In the genomic region with DNA sequence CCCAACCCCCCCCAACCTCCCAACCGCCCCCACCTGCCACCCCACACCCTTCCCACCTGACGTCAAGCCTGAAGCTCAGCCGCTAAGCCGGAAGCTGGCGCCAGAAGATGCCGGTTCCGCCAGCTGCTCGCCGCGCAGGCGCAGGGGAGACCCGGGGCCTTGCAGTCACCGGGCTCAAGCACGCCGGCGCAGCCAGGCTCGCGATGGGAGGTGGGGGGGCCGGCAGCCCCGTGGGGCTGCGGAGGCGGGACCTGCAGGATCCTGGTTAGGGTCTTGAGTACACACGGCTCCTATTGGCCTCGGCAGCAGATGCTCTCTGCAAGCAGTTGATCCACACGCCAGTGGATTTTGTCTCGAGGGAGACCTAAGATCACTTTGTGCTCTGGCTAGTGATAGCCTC, we compare ENCODE assay signal across 1 cellular context.
TF ChIP-seq lines count a peak whose summit lies in the region.

A gene (minus strand): TSS at position 109 of the 400 bp plus-strand sequence. CDS start 4,268 bp downstream, outside the sequence.

TF ChIP-seq in K562, 482 proteins besides CTCF, POLR2A, EP300 and RAD21 (continued from another document and continues in another):
- TF ChIP-seq, protein P1, sequence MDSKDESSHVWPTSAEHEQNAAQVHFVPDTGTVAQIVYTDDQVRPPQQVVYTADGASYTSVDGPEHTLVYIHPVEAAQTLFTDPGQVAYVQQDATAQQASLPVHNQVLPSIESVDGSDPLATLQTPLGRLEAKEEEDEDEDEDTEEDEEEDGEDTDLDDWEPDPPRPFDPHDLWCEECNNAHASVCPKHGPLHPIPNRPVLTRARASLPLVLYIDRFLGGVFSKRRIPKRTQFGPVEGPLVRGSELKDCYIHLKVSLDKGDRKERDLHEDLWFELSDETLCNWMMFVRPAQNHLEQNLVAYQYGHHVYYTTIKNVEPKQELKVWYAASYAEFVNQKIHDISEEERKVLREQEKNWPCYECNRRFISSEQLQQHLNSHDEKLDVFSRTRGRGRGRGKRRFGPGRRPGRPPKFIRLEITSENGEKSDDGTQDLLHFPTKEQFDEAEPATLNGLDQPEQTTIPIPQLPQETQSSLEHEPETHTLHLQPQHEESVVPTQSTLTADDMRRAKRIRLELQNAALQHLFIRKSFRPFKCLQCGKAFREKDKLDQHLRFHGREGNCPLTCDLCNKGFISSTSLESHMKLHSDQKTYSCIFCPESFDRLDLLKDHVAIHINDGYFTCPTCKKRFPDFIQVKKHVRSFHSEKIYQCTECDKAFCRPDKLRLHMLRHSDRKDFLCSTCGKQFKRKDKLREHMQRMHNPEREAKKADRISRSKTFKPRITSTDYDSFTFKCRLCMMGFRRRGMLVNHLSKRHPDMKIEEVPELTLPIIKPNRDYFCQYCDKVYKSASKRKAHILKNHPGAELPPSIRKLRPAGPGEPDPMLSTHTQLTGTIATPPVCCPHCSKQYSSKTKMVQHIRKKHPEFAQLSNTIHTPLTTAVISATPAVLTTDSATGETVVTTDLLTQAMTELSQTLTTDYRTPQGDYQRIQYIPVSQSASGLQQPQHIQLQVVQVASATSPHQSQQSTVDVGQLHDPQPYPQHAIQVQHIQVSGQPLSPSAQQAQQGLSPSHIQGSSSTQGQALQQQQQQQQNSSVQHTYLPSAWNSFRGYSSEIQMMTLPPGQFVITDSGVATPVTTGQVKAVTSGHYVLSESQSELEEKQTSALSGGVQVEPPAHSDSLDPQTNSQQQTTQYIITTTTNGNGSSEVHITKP (IDR thresholded peaks at IDR 0.05; ENCODE audit: partially characterized antibody) = no peak
- TF ChIP-seq, protein P2, sequence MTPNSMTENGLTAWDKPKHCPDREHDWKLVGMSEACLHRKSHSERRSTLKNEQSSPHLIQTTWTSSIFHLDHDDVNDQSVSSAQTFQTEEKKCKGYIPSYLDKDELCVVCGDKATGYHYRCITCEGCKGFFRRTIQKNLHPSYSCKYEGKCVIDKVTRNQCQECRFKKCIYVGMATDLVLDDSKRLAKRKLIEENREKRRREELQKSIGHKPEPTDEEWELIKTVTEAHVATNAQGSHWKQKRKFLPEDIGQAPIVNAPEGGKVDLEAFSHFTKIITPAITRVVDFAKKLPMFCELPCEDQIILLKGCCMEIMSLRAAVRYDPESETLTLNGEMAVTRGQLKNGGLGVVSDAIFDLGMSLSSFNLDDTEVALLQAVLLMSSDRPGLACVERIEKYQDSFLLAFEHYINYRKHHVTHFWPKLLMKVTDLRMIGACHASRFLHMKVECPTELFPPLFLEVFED (CRISPR knock-in tag; conservative IDR thresholded peaks at IDR 0.05) = no peak
- no peak for TF ChIP-seq ZNF347 (CRISPR knock-in tag; IDR thresholded peaks at IDR 0.05; ENCODE audit: low read depth)
- TF ChIP-seq, protein P3, sequence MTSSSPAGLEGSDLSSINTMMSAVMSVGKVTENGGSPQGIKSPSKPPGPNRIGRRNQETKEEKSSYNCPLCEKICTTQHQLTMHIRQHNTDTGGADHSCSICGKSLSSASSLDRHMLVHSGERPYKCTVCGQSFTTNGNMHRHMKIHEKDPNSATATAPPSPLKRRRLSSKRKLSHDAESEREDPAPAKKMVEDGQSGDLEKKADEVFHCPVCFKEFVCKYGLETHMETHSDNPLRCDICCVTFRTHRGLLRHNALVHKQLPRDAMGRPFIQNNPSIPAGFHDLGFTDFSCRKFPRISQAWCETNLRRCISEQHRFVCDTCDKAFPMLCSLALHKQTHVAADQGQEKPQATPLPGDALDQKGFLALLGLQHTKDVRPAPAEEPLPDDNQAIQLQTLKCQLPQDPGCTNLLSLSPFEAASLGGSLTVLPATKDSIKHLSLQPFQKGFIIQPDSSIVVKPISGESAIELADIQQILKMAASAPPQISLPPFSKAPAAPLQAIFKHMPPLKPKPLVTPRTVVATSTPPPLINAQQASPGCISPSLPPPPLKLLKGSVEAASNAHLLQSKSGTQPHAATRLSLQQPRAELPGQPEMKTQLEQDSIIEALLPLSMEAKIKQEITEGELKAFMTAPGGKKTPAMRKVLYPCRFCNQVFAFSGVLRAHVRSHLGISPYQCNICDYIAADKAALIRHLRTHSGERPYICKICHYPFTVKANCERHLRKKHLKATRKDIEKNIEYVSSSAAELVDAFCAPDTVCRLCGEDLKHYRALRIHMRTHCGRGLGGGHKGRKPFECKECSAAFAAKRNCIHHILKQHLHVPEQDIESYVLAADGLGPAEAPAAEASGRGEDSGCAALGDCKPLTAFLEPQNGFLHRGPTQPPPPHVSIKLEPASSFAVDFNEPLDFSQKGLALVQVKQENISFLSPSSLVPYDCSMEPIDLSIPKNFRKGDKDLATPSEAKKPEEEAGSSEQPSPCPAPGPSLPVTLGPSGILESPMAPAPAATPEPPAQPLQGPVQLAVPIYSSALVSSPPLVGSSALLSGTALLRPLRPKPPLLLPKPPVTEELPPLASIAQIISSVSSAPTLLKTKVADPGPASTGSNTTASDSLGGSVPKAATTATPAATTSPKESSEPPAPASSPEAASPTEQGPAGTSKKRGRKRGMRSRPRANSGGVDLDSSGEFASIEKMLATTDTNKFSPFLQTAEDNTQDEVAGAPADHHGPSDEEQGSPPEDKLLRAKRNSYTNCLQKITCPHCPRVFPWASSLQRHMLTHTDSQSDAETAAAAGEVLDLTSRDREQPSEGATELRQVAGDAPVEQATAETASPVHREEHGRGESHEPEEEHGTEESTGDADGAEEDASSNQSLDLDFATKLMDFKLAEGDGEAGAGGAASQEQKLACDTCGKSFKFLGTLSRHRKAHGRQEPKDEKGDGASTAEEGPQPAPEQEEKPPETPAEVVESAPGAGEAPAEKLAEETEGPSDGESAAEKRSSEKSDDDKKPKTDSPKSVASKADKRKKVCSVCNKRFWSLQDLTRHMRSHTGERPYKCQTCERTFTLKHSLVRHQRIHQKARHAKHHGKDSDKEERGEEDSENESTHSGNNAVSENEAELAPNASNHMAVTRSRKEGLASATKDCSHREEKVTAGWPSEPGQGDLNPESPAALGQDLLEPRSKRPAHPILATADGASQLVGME (CRISPR knock-in tag; IDR thresholded peaks at IDR 0.05) = no peak
- TF ChIP-seq CREM (IDR thresholded peaks at IDR 0.05; ENCODE audit: low read depth) = peak; percentile 68
- TF ChIP-seq, protein P4, sequence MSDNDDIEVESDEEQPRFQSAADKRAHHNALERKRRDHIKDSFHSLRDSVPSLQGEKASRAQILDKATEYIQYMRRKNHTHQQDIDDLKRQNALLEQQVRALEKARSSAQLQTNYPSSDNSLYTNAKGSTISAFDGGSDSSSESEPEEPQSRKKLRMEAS (CRISPR knock-in tag; IDR thresholded peaks at IDR 0.05) = peak; percentile 34; the same call in 1 of the 2 replicates
- no peak for TF ChIP-seq MAFG (tag; conservative IDR thresholded peaks at IDR 0.05)
- peak; percentile 77 for TF ChIP-seq EGR1 (conservative IDR thresholded peaks at IDR 0.05)
- TF ChIP-seq U2AF2 (optimal IDR thresholded peaks at IDR 0.05; ENCODE audit: low read depth, low read length) = no peak
- TF ChIP-seq, protein P5, sequence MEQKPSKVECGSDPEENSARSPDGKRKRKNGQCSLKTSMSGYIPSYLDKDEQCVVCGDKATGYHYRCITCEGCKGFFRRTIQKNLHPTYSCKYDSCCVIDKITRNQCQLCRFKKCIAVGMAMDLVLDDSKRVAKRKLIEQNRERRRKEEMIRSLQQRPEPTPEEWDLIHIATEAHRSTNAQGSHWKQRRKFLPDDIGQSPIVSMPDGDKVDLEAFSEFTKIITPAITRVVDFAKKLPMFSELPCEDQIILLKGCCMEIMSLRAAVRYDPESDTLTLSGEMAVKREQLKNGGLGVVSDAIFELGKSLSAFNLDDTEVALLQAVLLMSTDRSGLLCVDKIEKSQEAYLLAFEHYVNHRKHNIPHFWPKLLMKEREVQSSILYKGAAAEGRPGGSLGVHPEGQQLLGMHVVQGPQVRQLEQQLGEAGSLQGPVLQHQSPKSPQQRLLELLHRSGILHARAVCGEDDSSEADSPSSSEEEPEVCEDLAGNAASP (IDR thresholded peaks at IDR 0.05) = no peak
- peak; percentile 93 for TF ChIP-seq NRF1 (conservative IDR thresholded peaks at IDR 0.05 in 1 of 2, IDR thresholded peaks at IDR 0.05 in 1 of 2)
- no peak for TF ChIP-seq ZNF121 (CRISPR knock-in tag; conservative IDR thresholded peaks at IDR 0.05)
- no peak for TF ChIP-seq MEF2A (IDR thresholded peaks at IDR 0.05; ENCODE audit: control insufficient read depth, low read depth, low read length)
- no peak for TF ChIP-seq ZNF133 (CRISPR knock-in tag; IDR thresholded peaks at IDR 0.05)
- TF ChIP-seq, protein P6, sequence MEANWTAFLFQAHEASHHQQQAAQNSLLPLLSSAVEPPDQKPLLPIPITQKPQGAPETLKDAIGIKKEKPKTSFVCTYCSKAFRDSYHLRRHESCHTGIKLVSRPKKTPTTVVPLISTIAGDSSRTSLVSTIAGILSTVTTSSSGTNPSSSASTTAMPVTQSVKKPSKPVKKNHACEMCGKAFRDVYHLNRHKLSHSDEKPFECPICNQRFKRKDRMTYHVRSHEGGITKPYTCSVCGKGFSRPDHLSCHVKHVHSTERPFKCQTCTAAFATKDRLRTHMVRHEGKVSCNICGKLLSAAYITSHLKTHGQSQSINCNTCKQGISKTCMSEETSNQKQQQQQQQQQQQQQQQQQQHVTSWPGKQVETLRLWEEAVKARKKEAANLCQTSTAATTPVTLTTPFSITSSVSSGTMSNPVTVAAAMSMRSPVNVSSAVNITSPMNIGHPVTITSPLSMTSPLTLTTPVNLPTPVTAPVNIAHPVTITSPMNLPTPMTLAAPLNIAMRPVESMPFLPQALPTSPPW (CRISPR knock-in tag; IDR thresholded peaks at IDR 0.05) = peak; percentile 88
- peak; percentile 32 to 50; a peak in 1 of 4 replicates for TF ChIP-seq MAZ (CRISPR knock-in tag; conservative IDR thresholded peaks at IDR 0.05 in 1 of 2, IDR thresholded peaks at IDR 0.05 in 1 of 2)
- TF ChIP-seq RBFOX2 (IDR thresholded peaks at IDR 0.05; ENCODE audit: low read depth, low read length) = peak; percentile 68
- TF ChIP-seq CCNT2 (IDR thresholded peaks at IDR 0.05; ENCODE audit: borderline replicate concordance, extremely low read depth, insufficient read length, low read depth, low read length) = peak; percentile 33
- TF ChIP-seq, protein P7, sequence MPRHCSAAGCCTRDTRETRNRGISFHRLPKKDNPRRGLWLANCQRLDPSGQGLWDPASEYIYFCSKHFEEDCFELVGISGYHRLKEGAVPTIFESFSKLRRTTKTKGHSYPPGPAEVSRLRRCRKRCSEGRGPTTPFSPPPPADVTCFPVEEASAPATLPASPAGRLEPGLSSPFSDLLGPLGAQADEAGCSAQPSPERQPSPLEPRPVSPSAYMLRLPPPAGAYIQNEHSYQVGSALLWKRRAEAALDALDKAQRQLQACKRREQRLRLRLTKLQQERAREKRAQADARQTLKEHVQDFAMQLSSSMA (CRISPR knock-in tag; IDR thresholded peaks at IDR 0.05) = no peak
- no peak for TF ChIP-seq ZNF12 (CRISPR knock-in tag; IDR thresholded peaks at IDR 0.05)
- TF ChIP-seq CHD2 (IDR thresholded peaks at IDR 0.05; ENCODE audit: low read depth, low read length) = 0 out of 2 replicates have a peak, but pooled peaks have one; percentile 30
- TF ChIP-seq, protein P8, sequence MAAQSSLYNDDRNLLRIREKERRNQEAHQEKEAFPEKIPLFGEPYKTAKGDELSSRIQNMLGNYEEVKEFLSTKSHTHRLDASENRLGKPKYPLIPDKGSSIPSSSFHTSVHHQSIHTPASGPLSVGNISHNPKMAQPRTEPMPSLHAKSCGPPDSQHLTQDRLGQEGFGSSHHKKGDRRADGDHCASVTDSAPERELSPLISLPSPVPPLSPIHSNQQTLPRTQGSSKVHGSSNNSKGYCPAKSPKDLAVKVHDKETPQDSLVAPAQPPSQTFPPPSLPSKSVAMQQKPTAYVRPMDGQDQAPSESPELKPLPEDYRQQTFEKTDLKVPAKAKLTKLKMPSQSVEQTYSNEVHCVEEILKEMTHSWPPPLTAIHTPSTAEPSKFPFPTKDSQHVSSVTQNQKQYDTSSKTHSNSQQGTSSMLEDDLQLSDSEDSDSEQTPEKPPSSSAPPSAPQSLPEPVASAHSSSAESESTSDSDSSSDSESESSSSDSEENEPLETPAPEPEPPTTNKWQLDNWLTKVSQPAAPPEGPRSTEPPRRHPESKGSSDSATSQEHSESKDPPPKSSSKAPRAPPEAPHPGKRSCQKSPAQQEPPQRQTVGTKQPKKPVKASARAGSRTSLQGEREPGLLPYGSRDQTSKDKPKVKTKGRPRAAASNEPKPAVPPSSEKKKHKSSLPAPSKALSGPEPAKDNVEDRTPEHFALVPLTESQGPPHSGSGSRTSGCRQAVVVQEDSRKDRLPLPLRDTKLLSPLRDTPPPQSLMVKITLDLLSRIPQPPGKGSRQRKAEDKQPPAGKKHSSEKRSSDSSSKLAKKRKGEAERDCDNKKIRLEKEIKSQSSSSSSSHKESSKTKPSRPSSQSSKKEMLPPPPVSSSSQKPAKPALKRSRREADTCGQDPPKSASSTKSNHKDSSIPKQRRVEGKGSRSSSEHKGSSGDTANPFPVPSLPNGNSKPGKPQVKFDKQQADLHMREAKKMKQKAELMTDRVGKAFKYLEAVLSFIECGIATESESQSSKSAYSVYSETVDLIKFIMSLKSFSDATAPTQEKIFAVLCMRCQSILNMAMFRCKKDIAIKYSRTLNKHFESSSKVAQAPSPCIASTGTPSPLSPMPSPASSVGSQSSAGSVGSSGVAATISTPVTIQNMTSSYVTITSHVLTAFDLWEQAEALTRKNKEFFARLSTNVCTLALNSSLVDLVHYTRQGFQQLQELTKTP (IDR thresholded peaks at IDR 0.05; ENCODE audit: low read depth in 1 of 2, partially characterized antibody in 2 of 2) = no peak
- no peak for TF ChIP-seq FOXK2 (conservative IDR thresholded peaks at IDR 0.05 in 1 of 2, IDR thresholded peaks at IDR 0.05 in 1 of 2; ENCODE audit: low read depth in 2 of 2)
- no peak for TF ChIP-seq NFYB (IDR thresholded peaks at IDR 0.05; ENCODE audit: extremely low read depth, insufficient read length)
- TF ChIP-seq COPS2 (conservative IDR thresholded peaks at IDR 0.05) = no peak
- peak; percentile 33; the same call in 1 of the 2 replicates for TF ChIP-seq ZFX (CRISPR knock-in tag; IDR thresholded peaks at IDR 0.05)
- no peak for TF ChIP-seq ZNF217 (CRISPR knock-in tag; IDR thresholded peaks at IDR 0.05)
- TF ChIP-seq, protein P9, sequence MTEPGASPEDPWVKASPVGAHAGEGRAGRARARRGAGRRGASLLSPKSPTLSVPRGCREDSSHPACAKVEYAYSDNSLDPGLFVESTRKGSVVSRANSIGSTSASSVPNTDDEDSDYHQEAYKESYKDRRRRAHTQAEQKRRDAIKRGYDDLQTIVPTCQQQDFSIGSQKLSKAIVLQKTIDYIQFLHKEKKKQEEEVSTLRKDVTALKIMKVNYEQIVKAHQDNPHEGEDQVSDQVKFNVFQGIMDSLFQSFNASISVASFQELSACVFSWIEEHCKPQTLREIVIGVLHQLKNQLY (CRISPR knock-in tag; conservative IDR thresholded peaks at IDR 0.05) = no peak
- no peak for TF ChIP-seq ZSCAN32 (CRISPR knock-in tag; IDR thresholded peaks at IDR 0.05)
- peak; percentile 37 for TF ChIP-seq HMGN3 (IDR thresholded peaks at IDR 0.05; ENCODE audit: borderline replicate concordance, extremely low read depth, insufficient read length, low read depth, low read length)
- no peak for TF ChIP-seq HIVEP1 (CRISPR knock-in tag; IDR thresholded peaks at IDR 0.05)
- TF ChIP-seq, protein P10, sequence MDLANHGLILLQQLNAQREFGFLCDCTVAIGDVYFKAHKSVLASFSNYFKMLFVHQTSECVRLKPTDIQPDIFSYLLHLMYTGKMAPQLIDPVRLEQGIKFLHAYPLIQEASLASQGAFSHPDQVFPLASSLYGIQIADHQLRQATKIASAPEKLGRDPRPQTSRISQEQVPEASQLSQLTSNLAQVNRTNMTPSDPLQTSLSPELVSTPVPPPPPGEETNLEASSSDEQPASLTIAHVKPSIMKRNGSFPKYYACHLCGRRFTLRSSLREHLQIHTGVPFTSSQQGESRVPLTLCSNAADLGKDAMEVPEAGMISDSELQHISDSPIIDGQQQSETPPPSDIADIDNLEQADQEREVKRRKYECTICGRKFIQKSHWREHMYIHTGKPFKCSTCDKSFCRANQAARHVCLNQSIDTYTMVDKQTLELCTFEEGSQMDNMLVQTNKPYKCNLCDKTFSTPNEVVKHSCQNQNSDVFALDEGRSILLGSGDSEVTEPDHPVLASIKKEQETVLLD (IDR thresholded peaks at IDR 0.05) = 0 out of 2 replicates have a peak, but pooled peaks have one; percentile 51
- peak; percentile 80 for TF ChIP-seq L3MBTL2 (IDR thresholded peaks at IDR 0.05)
- TF ChIP-seq MECOM (CRISPR knock-in tag; IDR thresholded peaks at IDR 0.05) = no peak
